In the genomic region with DNA sequence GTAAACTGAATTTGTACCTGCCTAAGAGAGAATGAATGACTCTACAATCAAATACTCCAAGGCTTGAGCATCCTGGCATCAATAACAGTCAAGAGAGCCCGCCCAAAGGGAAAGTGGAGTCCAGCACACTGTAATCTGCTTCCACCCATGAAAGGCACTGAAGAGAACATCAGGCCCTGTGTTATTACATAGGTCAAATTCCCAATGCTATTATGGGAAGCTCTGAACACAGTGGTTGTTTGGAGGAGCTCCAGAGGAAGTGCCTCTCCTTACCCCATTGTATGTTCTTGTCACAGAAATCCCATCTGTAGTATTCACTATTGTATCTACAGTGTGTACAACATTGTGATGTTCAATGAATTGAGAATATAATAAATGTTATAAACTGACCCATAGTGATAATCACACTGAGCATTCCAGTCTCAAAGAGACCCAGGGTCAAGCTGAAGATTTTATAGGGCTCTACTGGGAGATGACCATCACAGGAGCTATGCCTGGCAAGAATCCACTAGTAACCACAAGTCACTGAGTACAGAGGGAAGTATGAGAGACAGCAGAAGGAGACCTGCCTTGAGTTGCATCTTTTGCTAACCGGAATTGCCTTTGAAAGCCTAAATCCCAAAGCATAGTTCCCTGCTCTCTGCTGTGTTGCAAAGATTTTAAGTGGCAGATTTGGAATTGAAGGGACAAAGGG, we compare ENCODE assay signal across 13 cellular contexts.
DNase-seq lines count a peak whose midpoint lies in the region; ATAC-seq and TF ChIP-seq lines count a peak whose summit lies in the region.
"Had no signal": no experiment of that assay in that cellular context is flagged by ENCODE, and none has a peak within 500 bp of the region (broad histone marks: within the 10 kb centered on the region; RNA-seq: fewer than 3 reads in every experiment).

No MANE protein-coding gene starts in this region.

- H3K9me3 ChIP-seq in GM23248 (ENCODE audit: low read depth), result no peaks in the 10 kb centered on the region
- no peaks in the 10 kb centered on the region for H3K9me3 ChIP-seq in RWPE2 (ENCODE audit: severe bottlenecking)
- no peaks in the 10 kb centered on the region for H3K9me3 ChIP-seq in smooth muscle cell (replicated peaks; ENCODE audit: low read depth)
- H3K9me3 ChIP-seq: sigmoid colon had no signal

- H3K4me2 ChIP-seq in GM23248 (ENCODE audit: unreplicated experiment) (peak overlapping the region; percentile 55), smooth muscle cell (peak overlapping the region; percentile 62)

- H3K4me3 Mint-ChIP-seq in T-helper 2 cell treated with Interferon-gamma antibody and Interleukin-4, amounts not matched to agents 5 μg/mL and 100 μg/mL, for 36 hours, result no peak overlapping the region
- no peak overlapping the region for H3K4me3 Mint-ChIP-seq in activated CD4-positive, alpha-beta T cell treated with anti-CD3 and anti-CD28 coated beads, Interleukin-2, amount 10 ng/mL, durations not matched to agents 7 days and 5 days

- no peaks in the 10 kb centered on the region for H3K27me3 ChIP-seq in GM23248 (replicated peaks; ENCODE audit: insufficient read depth)
- no peaks in the 10 kb centered on the region for H3K27me3 ChIP-seq in RWPE2 (ENCODE audit: insufficient read depth, poor library complexity, severe bottlenecking)
- no peaks in the 10 kb centered on the region for H3K27me3 ChIP-seq in smooth muscle cell (ENCODE audit: low read depth)
- H3K27me3 ChIP-seq: sigmoid colon had no signal

- no peaks in the 10 kb centered on the region for H4K20me1 ChIP-seq in GM23248 (ENCODE audit: insufficient read depth)
- H4K20me1 ChIP-seq in smooth muscle cell (ENCODE audit: low read depth), result no peaks in the 10 kb centered on the region

- no peak overlapping the region for H3K27ac Mint-ChIP-seq in T-helper 2 cell treated with Interferon-gamma antibody and Interleukin-4, amounts not matched to agents 5 μg/mL and 100 μg/mL, for 36 hours
- no peak overlapping the region for H3K27ac Mint-ChIP-seq in activated CD4-positive, alpha-beta T cell treated with anti-CD3 and anti-CD28 coated beads, Interleukin-2, amount 10 ng/mL, durations not matched to agents 7 days and 5 days

- H3K9ac ChIP-seq in GM23248, result peak overlapping the region; percentile 11; the same call in 1 of the 2 replicates
- H3K9ac ChIP-seq in smooth muscle cell (ENCODE audit: low read depth), result no peak overlapping the region

- CTCF ChIA-PET in activated CD4-positive, alpha-beta T cell treated with anti-CD3 and anti-CD28 coated beads, Interleukin-2, amount 10 ng/mL, durations not matched to agents 7 days and 5 days (lab: Charles Lee), result no interaction called here

- in situ Hi-C loops in GM23248 (cut with MboI), result no loop called here

- ATAC-seq in RWPE2 (ENCODE audit: low read depth), result peak; percentile 27; the same call in 1 of the 3 replicates
- ATAC-seq: Panc1 had no signal

- peaks cover 60% of the 10 kb centered on the region for H3F3A ChIP-seq in GM23248 (ENCODE audit: insufficient read depth)
- peaks cover 19% of the 10 kb centered on the region for H3F3A ChIP-seq in smooth muscle cell (ENCODE audit: low read depth)

- H3K27ac ChIP-seq in GM23248 (peak overlapping the region; percentile 63), RWPE2 (ENCODE audit: poor library complexity, severe bottlenecking) (no peak overlapping the region), smooth muscle cell (ENCODE audit: low read depth) (peak overlapping the region; percentile 94)
- H3K27ac ChIP-seq: sigmoid colon had no signal

- H3K9me3 Mint-ChIP-seq in T-helper 2 cell treated with Interferon-gamma antibody and Interleukin-4, amounts not matched to agents 5 μg/mL and 100 μg/mL, for 36 hours, result no peaks in the 10 kb centered on the region
- no peaks in the 10 kb centered on the region for H3K9me3 Mint-ChIP-seq in activated CD4-positive, alpha-beta T cell treated with anti-CD3 and anti-CD28 coated beads, Interleukin-2, amount 10 ng/mL, durations not matched to agents 7 days and 5 days

- H3K36me3 Mint-ChIP-seq in T-helper 2 cell treated with Interferon-gamma antibody and Interleukin-4, amounts not matched to agents 5 μg/mL and 100 μg/mL, for 36 hours (ENCODE audit: low read depth), result no peaks in the 10 kb centered on the region
- no peaks in the 10 kb centered on the region for H3K36me3 Mint-ChIP-seq in activated CD4-positive, alpha-beta T cell treated with anti-CD3 and anti-CD28 coated beads, Interleukin-2, amount 10 ng/mL, durations not matched to agents 7 days and 5 days (ENCODE audit: low read depth)

- TF ChIP-seq CTCF in RWPE2 (IDR thresholded peaks at IDR 0.05; ENCODE audit: poor library complexity, severe bottlenecking) (no peak), smooth muscle cell (IDR thresholded peaks at IDR 0.05; ENCODE audit: borderline replicate concordance, insufficient read depth, poor library complexity, severe bottlenecking) (no peak)

- H3K9me2 ChIP-seq in GM23248 (ENCODE audit: insufficient read depth), result no peaks in the 10 kb centered on the region

- H3K27me3 Mint-ChIP-seq in T-helper 2 cell treated with Interferon-gamma antibody and Interleukin-4, amounts not matched to agents 5 μg/mL and 100 μg/mL, for 36 hours (ENCODE audit: low read depth), result peaks cover 1% of the 10 kb centered on the region
- H3K27me3 Mint-ChIP-seq in activated CD4-positive, alpha-beta T cell treated with anti-CD3 and anti-CD28 coated beads, Interleukin-2, amount 10 ng/mL, durations not matched to agents 7 days and 5 days, result no peaks in the 10 kb centered on the region

- H3K79me2 ChIP-seq in GM23248 (ENCODE audit: insufficient read depth) (no peaks in the 10 kb centered on the region), smooth muscle cell (ENCODE audit: low read depth) (no peaks in the 10 kb centered on the region)

- DNase-seq in GM23248 (peak; percentile 91), RWPE2 (ENCODE audit: low spot score) (no peak), fibroblast of peridontal ligament (ENCODE audit: extremely low read depth) (peak; percentile 93), smooth muscle cell (lab: John Stamatoyannopoulos, UW; ENCODE audit: unreplicated experiment) (no peak), DMS79 treated with DMSO at 0.1 percent for 48 hours (lab: John Stamatoyannopoulos, UW) (no peak)
- no peak for DNase-seq in T-helper 2 cell treated with Interferon-gamma antibody and Interleukin-4, amounts not matched to agents 5 μg/mL and 100 μg/mL, for 36 hours (ENCODE audit: low spot score)
- no peak for DNase-seq in activated CD4-positive, alpha-beta T cell treated with anti-CD3 and anti-CD28 coated beads, Interleukin-2, amount 10 ng/mL, durations not matched to agents 7 days and 5 days
- DNase-seq: activated naive CD4-positive, alpha-beta T cell treated with Interleukin-2 at 50 U/mL for 16 hours; kidney; NCI-H345; sigmoid colon; T-helper 9 cell had no signal

- POLR2A ChIA-PET in activated CD4-positive, alpha-beta T cell treated with anti-CD3 and anti-CD28 coated beads, Interleukin-2, amount 10 ng/mL, durations not matched to agents 7 days and 5 days (lab: Charles Lee), result no interaction called here

- H3K36me3 ChIP-seq in GM23248 (ENCODE audit: low read depth) (no peaks in the 10 kb centered on the region), RWPE2 (ENCODE audit: low read depth) (no peaks in the 10 kb centered on the region), smooth muscle cell (ENCODE audit: low read depth) (no peaks in the 10 kb centered on the region)
- H3K36me3 ChIP-seq: sigmoid colon had no signal

- no peaks in the 10 kb centered on the region for H3K4me1 Mint-ChIP-seq in T-helper 2 cell treated with Interferon-gamma antibody and Interleukin-4, amounts not matched to agents 5 μg/mL and 100 μg/mL, for 36 hours (ENCODE audit: low read depth)
- H3K4me1 Mint-ChIP-seq in activated CD4-positive, alpha-beta T cell treated with anti-CD3 and anti-CD28 coated beads, Interleukin-2, amount 10 ng/mL, durations not matched to agents 7 days and 5 days, result no peaks in the 10 kb centered on the region

- 45 to 47% methylated on average over 2 of the region's 2 CpGs for WGBS in GM23248 (ENCODE audit: low coverage in 1 of 2, low lambda C conversion rate in 2 of 2, missing lambda C conversion rate in 2 of 2), 2 experiments
- WGBS in smooth muscle cell (ENCODE audit: low lambda C conversion rate), result 61% methylated on average over 2 of the region's 2 CpGs

- peaks cover 85% of the 10 kb centered on the region for H3K4me1 ChIP-seq in GM23248 (ENCODE audit: insufficient read depth)
- no peaks in the 10 kb centered on the region for H3K4me1 ChIP-seq in RWPE2 (ENCODE audit: insufficient read depth, poor library complexity, severe bottlenecking)
- H3K4me1 ChIP-seq in smooth muscle cell (ENCODE audit: low read depth), result peaks cover 35% of the 10 kb centered on the region
- H3K4me1 ChIP-seq: sigmoid colon had no signal

- H3K4me3 ChIP-seq in GM23248 (no peak overlapping the region), RWPE2 (ENCODE audit: severe bottlenecking) (no peak overlapping the region), smooth muscle cell (no peak overlapping the region)
- H3K4me3 ChIP-seq: sigmoid colon had no signal

- H2AFZ ChIP-seq in GM23248 (no peak overlapping the region), smooth muscle cell (ENCODE audit: low read depth) (no peak overlapping the region)

Comparison
In these comparisons a context has a peak if more than half of its experiments do, and no peak if none do; other contexts are left out.
1. DNase-seq: peak in GM23248 (single experiment) and fibroblast of peridontal ligament (single experiment); none in RWPE2 (single experiment), smooth muscle cell (single experiment), DMS79 treated with DMSO at 0.1 percent for 48 hours (single experiment), T-helper 2 cell treated with Interferon-gamma antibody and Interleukin-4, amounts not matched to agents 5 μg/mL and 100 μg/mL, for 36 hours (single experiment) and activated CD4-positive, alpha-beta T cell treated with anti-CD3 and anti-CD28 coated beads, Interleukin-2, amount 10 ng/mL, durations not matched to agents 7 days and 5 days (single experiment).